Comparison of ENCODE assay signal across 1 cellular context in genomic region chr7:142853739-142854504, GRCh38.
TF ChIP-seq lines count a peak whose summit lies in the region.

No MANE protein-coding gene starts in this region.

TF ChIP-seq in GM23338, 12 proteins besides CTCF, POLR2A, EP300 and RAD21 (continued from another document):
- TF ChIP-seq, protein P1, sequence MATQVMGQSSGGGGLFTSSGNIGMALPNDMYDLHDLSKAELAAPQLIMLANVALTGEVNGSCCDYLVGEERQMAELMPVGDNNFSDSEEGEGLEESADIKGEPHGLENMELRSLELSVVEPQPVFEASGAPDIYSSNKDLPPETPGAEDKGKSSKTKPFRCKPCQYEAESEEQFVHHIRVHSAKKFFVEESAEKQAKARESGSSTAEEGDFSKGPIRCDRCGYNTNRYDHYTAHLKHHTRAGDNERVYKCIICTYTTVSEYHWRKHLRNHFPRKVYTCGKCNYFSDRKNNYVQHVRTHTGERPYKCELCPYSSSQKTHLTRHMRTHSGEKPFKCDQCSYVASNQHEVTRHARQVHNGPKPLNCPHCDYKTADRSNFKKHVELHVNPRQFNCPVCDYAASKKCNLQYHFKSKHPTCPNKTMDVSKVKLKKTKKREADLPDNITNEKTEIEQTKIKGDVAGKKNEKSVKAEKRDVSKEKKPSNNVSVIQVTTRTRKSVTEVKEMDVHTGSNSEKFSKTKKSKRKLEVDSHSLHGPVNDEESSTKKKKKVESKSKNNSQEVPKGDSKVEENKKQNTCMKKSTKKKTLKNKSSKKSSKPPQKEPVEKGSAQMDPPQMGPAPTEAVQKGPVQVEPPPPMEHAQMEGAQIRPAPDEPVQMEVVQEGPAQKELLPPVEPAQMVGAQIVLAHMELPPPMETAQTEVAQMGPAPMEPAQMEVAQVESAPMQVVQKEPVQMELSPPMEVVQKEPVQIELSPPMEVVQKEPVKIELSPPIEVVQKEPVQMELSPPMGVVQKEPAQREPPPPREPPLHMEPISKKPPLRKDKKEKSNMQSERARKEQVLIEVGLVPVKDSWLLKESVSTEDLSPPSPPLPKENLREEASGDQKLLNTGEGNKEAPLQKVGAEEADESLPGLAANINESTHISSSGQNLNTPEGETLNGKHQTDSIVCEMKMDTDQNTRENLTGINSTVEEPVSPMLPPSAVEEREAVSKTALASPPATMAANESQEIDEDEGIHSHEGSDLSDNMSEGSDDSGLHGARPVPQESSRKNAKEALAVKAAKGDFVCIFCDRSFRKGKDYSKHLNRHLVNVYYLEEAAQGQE (IDR thresholded peaks at IDR 0.05; ENCODE audit: unreplicated experiment) = no peak
- TF ChIP-seq ETS1 (IDR thresholded peaks at IDR 0.05) = no peak
- no peak for TF ChIP-seq STAT1 (IDR thresholded peaks at IDR 0.05; ENCODE audit: unreplicated experiment)
